ENCODE assay signal across 32 cellular contexts in genomic region chr1:29227511-29227910, GRCh38. TPM values are rescaled to one million over a fixed set of nuclear protein-coding genes. Genes with fewer than 3 reads are reported as not detected.
DNase-seq lines count a peak whose midpoint lies in the region; ATAC-seq, FAIRE-seq and TF ChIP-seq lines count a peak whose summit lies in the region.
"Had no signal": no experiment of that assay in that cellular context is flagged by ENCODE, and none has a peak within 500 bp of the region (broad histone marks: within the 10 kb centered on the region; RNA-seq: fewer than 3 reads in every experiment).

No MANE protein-coding gene starts in this region.

- DNase-seq in Caco-2 (peak; percentile 46 to 62), NCI-H2107 (lab: John Stamatoyannopoulos, UW) (peak; percentile 73), H1 (ENCODE audit: low read depth in 1 of 2, low spot score in 2 of 2) (no peak), NCI-H345 (lab: John Stamatoyannopoulos, UW) (no peak), NCI-H345 treated with DMSO at 0.1 percent for 48 hours (lab: John Stamatoyannopoulos, UW; ENCODE audit: unreplicated experiment) (no peak)
- no peak for DNase-seq in activated CD4-positive, alpha-beta T cell treated with anti-CD3 and anti-CD28 coated beads for 1 hour
- DNase-seq: activated CD8-positive, alpha-beta memory T cell treated with anti-CD3 and anti-CD28 coated beads, Interleukin-2, amount 10 ng/mL, durations not matched to agents 7 days and 5 days; activated T-cell treated with anti-CD3 and anti-CD28 coated beads, Interleukin-2, amount 50 U/mL, for 48 hours; adrenal gland; brain microvascular endothelial cell; CD8-positive, alpha-beta memory T cell; foreskin fibroblast; heart left ventricle; left colon; NCI-H1417 treated with DMSO at 0.1 percent for 48 hours; NCI-H2081 treated with DMSO at 0.1 percent for 48 hours; NCI-H526; SHP77; stimulated activated naive CD4-positive, alpha-beta T cell; SW 1271; T1000; WERI-Rb-1 had no signal

- H3K4me1 ChIP-seq in Caco-2 (0 out of 2 replicates have a peak, but pooled peaks cover 4% of the 10 kb centered on the region), H1 (replicated peaks in 1 of 4; ENCODE audit: control insufficient read depth in 3 of 4, insufficient read depth in 4 of 4, low read length in 3 of 4) (peaks cover 0 to 10% (median 4%) of the 10 kb centered on the region in 4 experiments; a peak in 3 of 7 replicates), mesodermal cell (ENCODE audit: control insufficient read depth, insufficient read depth, low read length, poor library complexity, severe bottlenecking) (peaks cover 10% of the 10 kb centered on the region)

- no peak overlapping the region for H3K23ac ChIP-seq in H1 (ENCODE audit: insufficient read length)

- H3K27me3 Mint-ChIP-seq in Caco-2 (ENCODE audit: insufficient read depth, unreplicated experiment): no peaks in the 10 kb centered on the region
- H3K27me3 Mint-ChIP-seq: activated CD8-positive, alpha-beta memory T cell treated with anti-CD3 and anti-CD28 coated beads, Interleukin-2, amount 10 ng/mL, durations not matched to agents 7 days and 5 days; B cell; CD8-positive, alpha-beta memory T cell had no signal

- H3K18ac ChIP-seq in H1 (ENCODE audit: extremely low read depth, low read length): no peak overlapping the region

- H4K5ac ChIP-seq in H1 (ENCODE audit: insufficient read length, low read depth, low read length): no peak overlapping the region

- H3K4me3 Mint-ChIP-seq in Caco-2 (ENCODE audit: unreplicated experiment): peak overlapping the region; percentile 21
- H3K4me3 Mint-ChIP-seq: activated CD8-positive, alpha-beta memory T cell treated with anti-CD3 and anti-CD28 coated beads, Interleukin-2, amount 10 ng/mL, durations not matched to agents 7 days and 5 days; B cell had no signal

- H3K4me3 ChIP-seq in Caco-2 (ENCODE audit: low read depth, low read length): no peak overlapping the region
- no peak overlapping the region for H3K4me3 ChIP-seq in H1 (ENCODE audit: extremely low read depth in 1 of 4, insufficient read depth in 2 of 4, low read depth in 3 of 4, low read length in 4 of 4)
- no peak overlapping the region for H3K4me3 ChIP-seq in mesodermal cell (ENCODE audit: extremely low read depth, insufficient read depth, low read length, poor library complexity, severe bottlenecking)
- H3K4me3 ChIP-seq: adrenal gland, heart left ventricle, thoracic aorta, vagina had no signal

- peaks cover 7% of the 10 kb centered on the region; the same call in 1 of the 2 replicates for H3K23me2 ChIP-seq in H1 (ENCODE audit: low read depth, low read length)

- H2AK5ac ChIP-seq in H1 (ENCODE audit: low read depth, low read length): no peak overlapping the region

- no TSS peak for BruUV-seq in Caco-2 (replicated peaks; lab: Mats Ljungman, UMichigan)

- H3K79me1 ChIP-seq in H1 (ENCODE audit: low read depth, low read length): peaks cover 4% of the 10 kb centered on the region; the same call in 1 of the 2 replicates

- H2BK5ac ChIP-seq in H1 (ENCODE audit: low read depth, low read length): no peak overlapping the region

- TF ChIP-seq EP300 in H1 (IDR thresholded peaks at IDR 0.05; ENCODE audit: borderline replicate concordance in 1 of 2, low read depth in 2 of 2, low read length in 2 of 2): no peak

- TF ChIP-seq RAD21 in H1 (IDR thresholded peaks at IDR 0.05 in 1 of 2, conservative IDR thresholded peaks at IDR 0.05 in 1 of 2; ENCODE audit: low read depth in 2 of 2, low read length in 2 of 2): no peak

- peak overlapping the region; percentile 76 for H3K27ac Mint-ChIP-seq in Caco-2 (ENCODE audit: unreplicated experiment)
- H3K27ac Mint-ChIP-seq: activated CD8-positive, alpha-beta memory T cell treated with anti-CD3 and anti-CD28 coated beads, Interleukin-2, amount 10 ng/mL, durations not matched to agents 7 days and 5 days; B cell had no signal

- H2BK20ac ChIP-seq in H1 (ENCODE audit: low read length): no peak overlapping the region

- no peak overlapping the region for H4K8ac ChIP-seq in H1 (ENCODE audit: extremely low read depth, insufficient read depth, low read length)

- H3K36me3 Mint-ChIP-seq in Caco-2 (ENCODE audit: insufficient read depth, unreplicated experiment): peaks cover 7% of the 10 kb centered on the region
- H3K36me3 Mint-ChIP-seq: activated CD8-positive, alpha-beta memory T cell treated with anti-CD3 and anti-CD28 coated beads, Interleukin-2, amount 10 ng/mL, durations not matched to agents 7 days and 5 days had no signal

- no peak for ATAC-seq in GM18511 (IDR thresholded peaks at IDR 0.05; ENCODE audit: unreplicated experiment)
- ATAC-seq: activated CD8-positive, alpha-beta memory T cell treated with anti-CD3 and anti-CD28 coated beads, Interleukin-2, amount 10 ng/mL, durations not matched to agents 7 days and 5 days; HCT116; heart left ventricle; left colon; Panc1; sciatic nerve had no signal

- 0 out of 4 replicates have a peak overlapping the region, but pooled peaks of 1 of the 2 experiments have one; percentile 43 for H3K4me2 ChIP-seq in H1 (ENCODE audit: insufficient read depth in 1 of 2, low read depth in 2 of 2, low read length in 2 of 2)
- H3K4me2 ChIP-seq: KMS-11 had no signal

- no peak overlapping the region for H2BK12ac ChIP-seq in H1 (ENCODE audit: low read depth, low read length)

- H3K14ac ChIP-seq in H1 (ENCODE audit: insufficient read length): no peak overlapping the region

- TF ChIP-seq POLR2A in H1 (IDR thresholded peaks at IDR 0.05; ENCODE audit: control extremely low read depth in 1 of 2, low read depth in 2 of 2, low read length in 2 of 2): no peak

- H3K79me2 ChIP-seq in H1 (ENCODE audit: control insufficient read depth in 1 of 2, insufficient read depth in 2 of 2, low read length in 2 of 2): peaks cover 5 to 10% of the 10 kb centered on the region in 2 experiments; a peak in 3 of 4 replicates

- POLR2A ChIA-PET in Caco-2 (lab: Charles Lee) (no interaction called here), H1 (lab: Charles Lee; ENCODE audit: partially characterized antibody) (interaction anchor here (2.2 kb wide), 1 partner anchor 9 kb away, joined by 5 read pairs; no protein-coding TSS in a partner anchor)

- no peaks in the 10 kb centered on the region for H3K9me3 Mint-ChIP-seq in Caco-2 (ENCODE audit: unreplicated experiment)
- H3K9me3 Mint-ChIP-seq: CD8-positive, alpha-beta memory T cell had no signal

- H4K20me1 ChIP-seq in H1 (replicated peaks in 1 of 2; ENCODE audit: control insufficient read depth in 1 of 2, insufficient read depth in 2 of 2, low read length in 2 of 2): peaks cover 0 to 1% of the 10 kb centered on the region in 2 experiments

- intact Hi-C loops in Caco-2 (cut with micrococcal nuclease; ENCODE audit: unreplicated experiment): no loop called here

- no peak overlapping the region for H4K91ac ChIP-seq in H1 (replicated peaks; ENCODE audit: insufficient read length, low read length)

- H2BK120ac ChIP-seq in H1 (replicated peaks; ENCODE audit: low read depth, low read length): no peak overlapping the region

- peak; percentile 48 for FAIRE-seq in H1 (lab: Jason Lieb, UNC)
- FAIRE-seq: HTR-8/SVneo had no signal

- H3K36me3 ChIP-seq in Caco-2 (ENCODE audit: control insufficient read depth, insufficient read depth, low read length) (no peaks in the 10 kb centered on the region), H1 (ENCODE audit: control insufficient read depth in 2 of 4, insufficient read depth in 4 of 4, low read length in 3 of 4) (peaks cover 0 to 4% (median 0%) of the 10 kb centered on the region in 4 experiments; a peak in 3 of 8 replicates), mesodermal cell (ENCODE audit: control insufficient read depth, insufficient read depth, low read length) (peaks cover 20% of the 10 kb centered on the region)
- H3K36me3 ChIP-seq: adrenal gland, brain microvascular endothelial cell, vagina had no signal

- no peak overlapping the region; a peak in 1 of 7 replicates for H3K9ac ChIP-seq in H1 (replicated peaks in 1 of 4; ENCODE audit: extremely low read depth in 1 of 4, low read depth in 3 of 4, low read length in 3 of 4)
- H3K9ac ChIP-seq: KMS-11 had no signal

- CTCF ChIA-PET in Caco-2 (lab: Charles Lee) (interaction anchor here (0.7 kb wide), 2 partner anchors 25 to 347 kb away, joined by 3 read pairs; no protein-coding TSS in a partner anchor), H1 (lab: Charles Lee; ENCODE audit: partially characterized antibody) (interaction anchor here (0.9 kb wide), 1 partner anchor 86 kb away, joined by 3 read pairs; no protein-coding TSS in a partner anchor)

- TF ChIP-seq CTCF in Caco-2 (IDR thresholded peaks at IDR 0.05; ENCODE audit: insufficient read depth in 1 of 2, low read depth in 1 of 2, low read length in 1 of 2, severe bottlenecking in 1 of 2, unreplicated experiment in 1 of 2): no peak
- no peak for TF ChIP-seq CTCF in H1 (IDR thresholded peaks at IDR 0.05; ENCODE audit: control extremely low read depth in 1 of 3, insufficient read depth in 1 of 3, low read depth in 1 of 3, low read length in 3 of 3)

- no peak overlapping the region for H3K4ac ChIP-seq in H1 (replicated peaks; ENCODE audit: insufficient read length, low read depth, low read length)

- no peaks in the 10 kb centered on the region for H3K27me3 ChIP-seq in Caco-2 (replicated peaks; ENCODE audit: control insufficient read depth, insufficient read depth, low read length)
- H3K27me3 ChIP-seq in H1 (replicated peaks in 1 of 4; ENCODE audit: control insufficient read depth in 3 of 4, extremely low read depth in 1 of 4, insufficient read depth in 3 of 4, low read length in 3 of 4): no peaks in the 10 kb centered on the region; a peak in 1 of 7 replicates
- H3K27me3 ChIP-seq: adrenal gland, brain microvascular endothelial cell, heart left ventricle, vagina had no signal

- H2AFZ ChIP-seq in H1 (ENCODE audit: low read length): no peak overlapping the region

- 86% methylated on average over 5 of the region's 5 CpGs; no CpG with 5 or more reads in 1 of the 2 experiments for WGBS in H1 (ENCODE audit: extremely low coverage in 1 of 2, insufficient coverage in 1 of 2, insufficient read length in 1 of 2, insufficient replicate concordance in 2 of 2, low coverage in 1 of 2, low lambda C conversion rate in 2 of 2, missing lambda C conversion rate in 1 of 2), 2 experiments
- 96 to 98% methylated on average over 4 to 5 of the region's 5 CpGs for WGBS in mesodermal cell (ENCODE audit: insufficient coverage in 2 of 2), 2 experiments

- H3K4me1 Mint-ChIP-seq in Caco-2 (ENCODE audit: low read depth, unreplicated experiment): no peaks in the 10 kb centered on the region

- H3K56ac ChIP-seq in H1 (replicated peaks; ENCODE audit: insufficient read length, low read depth, low read length): no peak overlapping the region

- no peaks in the 10 kb centered on the region for H3K9me3 ChIP-seq in Caco-2
- no peaks in the 10 kb centered on the region for H3K9me3 ChIP-seq in H1 (ENCODE audit: insufficient read depth in 2 of 2, low read depth in 1 of 2, low read length in 1 of 2)
- H3K9me3 ChIP-seq in mesodermal cell (ENCODE audit: control insufficient read depth, low read length): no peaks in the 10 kb centered on the region
- H3K9me3 ChIP-seq: adrenal gland, heart left ventricle, thoracic aorta, vagina had no signal

- H2BK15ac ChIP-seq in H1 (ENCODE audit: low read length): no peak overlapping the region

- H3K27ac ChIP-seq in H1 (ENCODE audit: low read depth, low read length) (no peak overlapping the region), mesodermal cell (ENCODE audit: low read depth, low read length, severe bottlenecking) (peak overlapping the region; percentile 49)
- H3K27ac ChIP-seq: adrenal gland, brain microvascular endothelial cell, heart left ventricle, KMS-11, thoracic aorta, vagina, WERI-Rb-1 had no signal

RNA-seq across cellular contexts. Expression of gene MECR, which starts 3.2 kb away (rescaled TPM):
- 21.5 and 23.1 TPM in 2 replicates for total RNA-seq in Caco-2 (2022)
- 24.4 and 26.5 TPM in 2 replicates for total RNA-seq in H1 (2021; fragmentation: NEBNext Ultra II Directional; extraction: Animal tissue kit (Norgen Biotek cat#: 25700))
- polyA plus RNA-seq in H1 (2011; rRNA removed): 24.2 and 28.2 TPM in 2 replicates
- 31.6 TPM for polyA plus RNA-seq in H1 (2011; cell fraction: cytosol; rRNA removed)
- 39.5 TPM for polyA plus RNA-seq in H1 (2011; cell fraction: nucleus; rRNA removed)
- 18.0 to 37.4 TPM (median 33.6 TPM) in 4 replicates for polyA plus RNA-seq in H1 (2012, experiment 1 of 2)
- 33.1 TPM for polyA plus RNA-seq in H1 (2012, experiment 2 of 2)
- polyA plus RNA-seq in H1 (2013, experiment 1 of 2): 25.0 TPM
- polyA plus RNA-seq in H1 (2013, experiment 2 of 2): 25.4 TPM
- polyA minus RNA-seq in H1 (2011; rRNA and poly(A)+ RNA removed): 23.2 and 34.1 TPM in 2 replicates
- 14.5 TPM for polyA minus RNA-seq in H1 (2011; cell fraction: cytosol; rRNA and poly(A)+ RNA removed)
- 27.7 TPM for polyA minus RNA-seq in H1 (2011; cell fraction: nucleus; rRNA and poly(A)+ RNA removed)
- polyA plus RNA-seq in mesodermal cell (2013, experiment 1 of 2): 34.0 TPM
- polyA plus RNA-seq in mesodermal cell (2013, experiment 2 of 2): 28.1 TPM

RNA-seq across cellular contexts. Expression of gene PTPRU, which starts 8.8 kb away (rescaled TPM):
- total RNA-seq in Caco-2 (2022): 32.9 and 41.4 TPM in 2 replicates
- 41.8 and 55.3 TPM in 2 replicates for total RNA-seq in H1 (2021; fragmentation: NEBNext Ultra II Directional; extraction: Animal tissue kit (Norgen Biotek cat#: 25700))
- 33.8 and 57.0 TPM in 2 replicates for polyA plus RNA-seq in H1 (2011; rRNA removed)
- 41.3 TPM for polyA plus RNA-seq in H1 (2011; cell fraction: cytosol; rRNA removed)
- 84.9 TPM for polyA plus RNA-seq in H1 (2011; cell fraction: nucleus; rRNA removed)
- polyA plus RNA-seq in H1 (2012, experiment 1 of 2): 23.1 to 40.3 TPM (median 37.9 TPM) in 4 replicates
- 38.4 TPM for polyA plus RNA-seq in H1 (2012, experiment 2 of 2)
- 29.7 TPM for polyA plus RNA-seq in H1 (2013, experiment 1 of 2)
- 33.1 TPM for polyA plus RNA-seq in H1 (2013, experiment 2 of 2)
- polyA minus RNA-seq in H1 (2011; rRNA and poly(A)+ RNA removed): 39.2 and 41.2 TPM in 2 replicates
- 79.9 TPM for polyA minus RNA-seq in H1 (2011; cell fraction: cytosol; rRNA and poly(A)+ RNA removed)
- polyA minus RNA-seq in H1 (2011; cell fraction: nucleus; rRNA and poly(A)+ RNA removed): 57.9 TPM
- 42.9 TPM for polyA plus RNA-seq in mesodermal cell (2013, experiment 1 of 2)
- polyA plus RNA-seq in mesodermal cell (2013, experiment 2 of 2): 30.9 TPM

RNA-seq across cellular contexts. Expression of gene SRSF4, which starts 45.8 kb away (rescaled TPM):
- total RNA-seq in Caco-2 (2022): 44.1 and 45.8 TPM in 2 replicates
- total RNA-seq in H1 (2021; fragmentation: NEBNext Ultra II Directional; extraction: Animal tissue kit (Norgen Biotek cat#: 25700)): 83.5 and 86.5 TPM in 2 replicates
- polyA plus RNA-seq in H1 (2011; rRNA removed): 32.0 and 34.9 TPM in 2 replicates
- 69.0 TPM for polyA plus RNA-seq in H1 (2011; cell fraction: cytosol; rRNA removed)
- polyA plus RNA-seq in H1 (2011; cell fraction: nucleus; rRNA removed): 35.6 TPM
- 78.5 to 101 TPM (median 84.8 TPM) in 4 replicates for polyA plus RNA-seq in H1 (2012, experiment 1 of 2)
- 36.3 TPM for polyA plus RNA-seq in H1 (2012, experiment 2 of 2)
- polyA plus RNA-seq in H1 (2013, experiment 1 of 2): 81.6 TPM
- polyA plus RNA-seq in H1 (2013, experiment 2 of 2): 79.9 TPM
- 23.4 and 28.6 TPM in 2 replicates for polyA minus RNA-seq in H1 (2011; rRNA and poly(A)+ RNA removed)
- polyA minus RNA-seq in H1 (2011; cell fraction: cytosol; rRNA and poly(A)+ RNA removed): 26.5 TPM
- polyA minus RNA-seq in H1 (2011; cell fraction: nucleus; rRNA and poly(A)+ RNA removed): 32.2 TPM
- 100 TPM for polyA plus RNA-seq in mesodermal cell (2013, experiment 1 of 2)
- 99.0 TPM for polyA plus RNA-seq in mesodermal cell (2013, experiment 2 of 2)

Comparison
In these comparisons a context has a peak if more than half of its experiments do, and no peak if none do; other contexts are left out.
1. DNase-seq: peak in Caco-2 (2 of 2) and NCI-H2107 (single experiment); none in H1 (0 of 2), NCI-H345 (single experiment), NCI-H345 treated with DMSO at 0.1 percent for 48 hours (single experiment) and activated CD4-positive, alpha-beta T cell treated with anti-CD3 and anti-CD28 coated beads for 1 hour (single experiment).